ENCODE assay signal across 8 cellular contexts in the genomic region with DNA sequence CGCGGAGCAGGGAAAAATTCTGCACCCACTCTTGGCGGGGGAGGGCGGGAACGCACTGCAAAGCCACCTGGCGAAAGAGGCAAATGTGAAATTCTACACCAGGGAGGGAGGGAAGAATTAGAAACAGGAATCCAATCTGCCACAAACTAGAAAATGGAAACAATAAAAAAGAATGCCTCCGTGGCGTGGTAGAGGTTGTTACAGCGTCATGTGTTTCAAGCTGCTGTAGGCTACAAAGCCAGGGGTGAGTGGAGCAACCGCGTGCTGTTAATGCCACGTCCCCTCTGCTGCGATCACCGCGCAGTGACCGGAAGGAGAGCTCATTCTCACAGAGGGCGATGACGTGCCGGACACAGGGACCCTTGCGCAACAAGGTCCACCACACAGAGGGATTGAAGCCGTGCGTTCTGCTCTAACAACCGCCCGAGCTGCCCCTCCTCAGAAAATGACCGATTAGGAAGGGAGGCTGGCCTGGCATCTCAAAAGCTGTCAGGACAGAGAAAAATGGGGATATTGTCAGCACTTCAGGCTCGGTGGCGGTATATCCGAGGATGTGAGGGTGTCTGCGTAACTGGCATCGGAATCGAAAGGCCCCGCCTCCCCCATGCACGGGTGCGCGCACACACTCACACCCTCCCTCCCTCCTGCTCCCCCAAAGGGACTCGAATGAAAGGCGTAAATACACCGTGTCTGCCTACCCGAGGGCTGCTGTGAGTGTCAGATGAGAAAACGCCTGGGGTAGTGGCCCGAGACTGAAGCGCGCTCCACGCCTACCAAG.
DNase-seq lines count a peak whose midpoint lies in the region; ATAC-seq and TF ChIP-seq lines count a peak whose summit lies in the region.

No MANE protein-coding gene starts in this region.

- no peaks in the 10 kb centered on the region for H3K79me1 ChIP-seq in neuronal stem cell (ENCODE audit: low read depth, low read length)

- H3K4ac ChIP-seq in neuronal stem cell (ENCODE audit: low read length) = no peak overlapping the region

- peak overlapping the region; percentile 85 for H3K9ac ChIP-seq in GM23248
- H3K9ac ChIP-seq in PC-3 (ENCODE audit: low read length) = no peak overlapping the region
- H3K9ac ChIP-seq in neuronal stem cell (ENCODE audit: low read depth, low read length, poor library complexity) = peak overlapping the region; percentile 72
- H3K9ac ChIP-seq in subcutaneous abdominal adipose tissue (ENCODE audit: low read length in 5 of 5) = peak overlapping the region; percentile 36 to 71 (median 51)

- peak; percentile 93 for DNase-seq in GM23248
- DNase-seq in PC-3 = no peak
- DNase-seq in activated naive CD4-positive, alpha-beta T cell treated with anti-CD3 and anti-CD28 coated beads, Interleukin-2, amount 10 ng/mL, durations not matched to agents 7 days and 5 days = peak; percentile 76
- peak; percentile 56 for DNase-seq in neuronal stem cell (ENCODE audit: low spot score)

- TF ChIP-seq POLR2A in gastroesophageal sphincter (IDR thresholded peaks at IDR 0.05) = peak in 1 of 2 donors; percentile 41

- peak overlapping the region; percentile 96 for H3K4me2 ChIP-seq in GM23248 (ENCODE audit: unreplicated experiment)
- peak overlapping the region; percentile 69 for H3K4me2 ChIP-seq in PC-3 (ENCODE audit: low read length)
- peak overlapping the region; percentile 73 for H3K4me2 ChIP-seq in neuronal stem cell (ENCODE audit: insufficient read depth, low read length, poor library complexity, severe bottlenecking)

- no peak overlapping the region for H4K91ac ChIP-seq in neuronal stem cell (ENCODE audit: low read depth, low read length, poor library complexity)

- H3K9me3 Mint-ChIP-seq in activated naive CD4-positive, alpha-beta T cell treated with anti-CD3 and anti-CD28 coated beads, Interleukin-2, amount 10 ng/mL, durations not matched to agents 7 days and 5 days = no peaks in the 10 kb centered on the region

- H3K4me1 ChIP-seq in GM23248 (ENCODE audit: insufficient read depth) (0 out of 2 replicates have a peak, but pooled peaks cover 2% of the 10 kb centered on the region), PC-3 (ENCODE audit: insufficient read depth, low read length) (peaks cover 10% of the 10 kb centered on the region; the same call in 1 of the 2 replicates), gastroesophageal sphincter (peaks cover 0 to 27% (median 5%) of the 10 kb centered on the region in 3 donors), neuronal stem cell (ENCODE audit: control insufficient read depth in 2 of 2, insufficient read depth in 1 of 2, low read depth in 1 of 2, low read length in 2 of 2) (peaks cover 9 to 14% of the 10 kb centered on the region in 2 donors), subcutaneous abdominal adipose tissue (ENCODE audit: control insufficient read depth in 5 of 5, insufficient read depth in 5 of 5, low read length in 5 of 5) (peaks cover 8 to 31% (median 21%) of the 10 kb centered on the region in 5 donors)

- in situ Hi-C loops in GM23248 (cut with MboI) = no loop called here

- H4K20me1 ChIP-seq in GM23248 (ENCODE audit: insufficient read depth) (no peaks in the 10 kb centered on the region), PC-3 (ENCODE audit: low read length) (no peaks in the 10 kb centered on the region)

- H3K14ac ChIP-seq in neuronal stem cell (ENCODE audit: low read length) = no peak overlapping the region

- H3F3A ChIP-seq in GM23248 (ENCODE audit: insufficient read depth) (no peaks in the 10 kb centered on the region), PC-3 (ENCODE audit: low read length, unreplicated experiment) (no peaks in the 10 kb centered on the region)

- intact Hi-C loops in PC-3 (cut with micrococcal nuclease) = no loop called here

- no peak overlapping the region for H2BK5ac ChIP-seq in neuronal stem cell (ENCODE audit: low read length)

- H3K27ac ChIP-seq in GM23248 (0 out of 2 replicates have a peak overlapping the region, but pooled peaks have one; percentile 4), PC-3 (ENCODE audit: low read length) (no peak overlapping the region), gastroesophageal sphincter (peak overlapping the region; percentile 2 to 85 (median 81)), neuronal stem cell (replicated peaks; ENCODE audit: low read length) (no peak overlapping the region), subcutaneous abdominal adipose tissue (ENCODE audit: low read depth, low read length) (peak overlapping the region; percentile 46)

- H3K18ac ChIP-seq in neuronal stem cell (ENCODE audit: low read length) = peak overlapping the region; percentile 76

- H3K9me2 ChIP-seq in GM23248 (ENCODE audit: insufficient read depth) = no peaks in the 10 kb centered on the region
- no peaks in the 10 kb centered on the region for H3K9me2 ChIP-seq in PC-3 (replicated peaks; ENCODE audit: low read length)

- H3K27me3 ChIP-seq in GM23248 (replicated peaks; ENCODE audit: insufficient read depth) = peaks cover 25% of the 10 kb centered on the region
- H3K27me3 ChIP-seq in PC-3 (ENCODE audit: low read length) = peaks cover 76% of the 10 kb centered on the region
- no peaks in the 10 kb centered on the region for H3K27me3 ChIP-seq in gastroesophageal sphincter
- peaks cover 0 to 16% (median 4%) of the 10 kb centered on the region in 3 experiments for H3K27me3 ChIP-seq in neuronal stem cell (ENCODE audit: control insufficient read depth in 3 of 3, insufficient read depth in 3 of 3, low read depth in 1 of 3, low read length in 3 of 3)
- H3K27me3 ChIP-seq in subcutaneous abdominal adipose tissue (ENCODE audit: control insufficient read depth in 5 of 5, insufficient read depth in 4 of 5, low read length in 5 of 5) = peaks cover 0 to 16% (median 8%) of the 10 kb centered on the region in 5 donors

- peak overlapping the region; percentile 74 for H3K4me3 Mint-ChIP-seq in activated naive CD4-positive, alpha-beta T cell treated with anti-CD3 and anti-CD28 coated beads, Interleukin-2, amount 10 ng/mL, durations not matched to agents 7 days and 5 days

- H3K36me3 Mint-ChIP-seq in activated naive CD4-positive, alpha-beta T cell treated with anti-CD3 and anti-CD28 coated beads, Interleukin-2, amount 10 ng/mL, durations not matched to agents 7 days and 5 days = no peaks in the 10 kb centered on the region

- peak overlapping the region; percentile 81 for H3K4me3 ChIP-seq in GM23248
- peak overlapping the region; percentile 44 for H3K4me3 ChIP-seq in PC-3 (ENCODE audit: low read length)
- peak overlapping the region; percentile 35 to 67 for H3K4me3 ChIP-seq in gastroesophageal sphincter
- peak overlapping the region in 1 of 2 donors; percentile 78 for H3K4me3 ChIP-seq in neuronal stem cell (ENCODE audit: low read length in 2 of 2)
- H3K4me3 ChIP-seq in subcutaneous abdominal adipose tissue (ENCODE audit: low read depth in 1 of 5, low read length in 5 of 5) = peak overlapping the region; percentile 66 to 88 (median 80)

- H2BK12ac ChIP-seq in neuronal stem cell (ENCODE audit: low read length) = no peak overlapping the region

- TF ChIP-seq EP300 in gastroesophageal sphincter (IDR thresholded peaks at IDR 0.05) = no peak

- POLR2A ChIA-PET in PC-3 (lab: Charles Lee; ENCODE audit: unreplicated experiment) = no interaction called here

- CTCF ChIA-PET in PC-3 (lab: Charles Lee) = no interaction called here
- CTCF ChIA-PET in activated naive CD4-positive, alpha-beta T cell treated with anti-CD3 and anti-CD28 coated beads, Interleukin-2, amount 10 ng/mL, durations not matched to agents 7 days and 5 days (lab: Charles Lee) = interaction anchor here (1.0 kb wide), 1 partner anchor 114 kb away, joined by 3 read pairs; no protein-coding TSS in a partner anchor

- H3K36me3 ChIP-seq in GM23248 (ENCODE audit: low read depth) = no peaks in the 10 kb centered on the region
- no peaks in the 10 kb centered on the region for H3K36me3 ChIP-seq in PC-3 (ENCODE audit: low read depth, low read length)
- no peaks in the 10 kb centered on the region for H3K36me3 ChIP-seq in gastroesophageal sphincter
- H3K36me3 ChIP-seq in neuronal stem cell (replicated peaks in 1 of 2; ENCODE audit: control insufficient read depth in 2 of 2, insufficient read depth in 2 of 2, low read length in 2 of 2) = no peaks in the 10 kb centered on the region
- H3K36me3 ChIP-seq in subcutaneous abdominal adipose tissue (ENCODE audit: control insufficient read depth in 5 of 5, insufficient read depth in 5 of 5, low read length in 5 of 5) = no peaks in the 10 kb centered on the region

- 2% methylated on average over 38 to 44 of the region's 44 CpGs for WGBS in GM23248 (ENCODE audit: low coverage in 1 of 2, low lambda C conversion rate in 2 of 2, missing lambda C conversion rate in 2 of 2), 2 experiments
- 0 to 1% methylated on average over 13 to 31 of the region's 44 CpGs for WGBS in gastroesophageal sphincter (ENCODE audit: low coverage in 1 of 2), 2 donors
- no CpG with 5 or more reads among the region's 44 CpGs for WGBS in neuronal stem cell (ENCODE audit: extremely low coverage in 2 of 2, insufficient read length in 2 of 2, insufficient replicate concordance in 1 of 2), 2 donors

- TF ChIP-seq CTCF in PC-3 (conservative IDR thresholded peaks at IDR 0.05; ENCODE audit: low read depth, low read length) = no peak
- TF ChIP-seq CTCF in gastroesophageal sphincter (IDR thresholded peaks at IDR 0.05) = peak in 3 of 4 experiments; percentile 3 to 8 (median 5)

- no peak overlapping the region for H4K8ac ChIP-seq in neuronal stem cell (ENCODE audit: low read depth, low read length)

- H2BK120ac ChIP-seq in neuronal stem cell (ENCODE audit: low read depth, low read length) = no peak overlapping the region

- H2AK5ac ChIP-seq in neuronal stem cell (ENCODE audit: low read depth, low read length) = no peak overlapping the region

- peaks cover 87% of the 10 kb centered on the region for H3K27me3 Mint-ChIP-seq in activated naive CD4-positive, alpha-beta T cell treated with anti-CD3 and anti-CD28 coated beads, Interleukin-2, amount 10 ng/mL, durations not matched to agents 7 days and 5 days

- H3K23ac ChIP-seq in neuronal stem cell (ENCODE audit: low read depth, low read length, poor library complexity) = no peak overlapping the region

- H2AFZ ChIP-seq in GM23248 (peak overlapping the region; percentile 84), PC-3 (ENCODE audit: low read length) (peak overlapping the region; percentile 41; the same call in 1 of the 2 replicates), neuronal stem cell (ENCODE audit: low read length) (no peak overlapping the region)

- H3K9me3 ChIP-seq in GM23248 (ENCODE audit: low read depth) = no peaks in the 10 kb centered on the region
- H3K9me3 ChIP-seq in PC-3 (ENCODE audit: low read length) = no peaks in the 10 kb centered on the region
- H3K9me3 ChIP-seq in gastroesophageal sphincter = no peaks in the 10 kb centered on the region
- no peaks in the 10 kb centered on the region for H3K9me3 ChIP-seq in neuronal stem cell (replicated peaks in 1 of 2; ENCODE audit: control insufficient read depth in 2 of 2, insufficient read depth in 1 of 2, low read depth in 1 of 2, low read length in 2 of 2)
- no peaks in the 10 kb centered on the region for H3K9me3 ChIP-seq in subcutaneous abdominal adipose tissue (ENCODE audit: control insufficient read depth in 5 of 5, low read length in 5 of 5)

- H2BK15ac ChIP-seq in neuronal stem cell (ENCODE audit: low read length) = no peak overlapping the region

- BruUV-seq in PC-3 (replicated peaks; lab: Mats Ljungman, UMichigan) = no TSS peak

- H3K27ac Mint-ChIP-seq in activated naive CD4-positive, alpha-beta T cell treated with anti-CD3 and anti-CD28 coated beads, Interleukin-2, amount 10 ng/mL, durations not matched to agents 7 days and 5 days = peak overlapping the region; percentile 50

- H3K79me2 ChIP-seq in GM23248 (ENCODE audit: insufficient read depth) = no peaks in the 10 kb centered on the region
- H3K79me2 ChIP-seq in PC-3 (ENCODE audit: low read length) = no peaks in the 10 kb centered on the region

- ATAC-seq in PC-3 = peak; percentile 30
- ATAC-seq in gastroesophageal sphincter = peak; percentile 95
- ATAC-seq in HG03565 (IDR thresholded peaks at IDR 0.05; ENCODE audit: unreplicated experiment) = no peak
- no peak for ATAC-seq in GM19324 (IDR thresholded peaks at IDR 0.05; ENCODE audit: low FRiP score, unreplicated experiment)

- H3K4me1 Mint-ChIP-seq in activated naive CD4-positive, alpha-beta T cell treated with anti-CD3 and anti-CD28 coated beads, Interleukin-2, amount 10 ng/mL, durations not matched to agents 7 days and 5 days = peaks cover 45% of the 10 kb centered on the region

Comparison
In these comparisons a context has a peak if more than half of its experiments do, and no peak if none do; other contexts are left out.
1. H3K27ac ChIP-seq: peak in GM23248 (single experiment), gastroesophageal sphincter (4 of 4) and subcutaneous abdominal adipose tissue (single experiment); none in PC-3 (single experiment) and neuronal stem cell (single experiment).
2. ATAC-seq: peak in PC-3 (single experiment) and gastroesophageal sphincter (single experiment); none in HG03565 (single experiment) and GM19324 (single experiment).
3. Peak in every context shown above with its lines, with median percentiles within 50 percentile points of each other: H3K4me2 ChIP-seq.